In genomic region chr4:6182390-6183280, GRCh38 we compare ENCODE assay signal across 24 cellular contexts. TPM values are rescaled to one million over a fixed set of nuclear protein-coding genes. Genes with fewer than 3 reads are reported as not detected.
DNase-seq lines count a peak whose midpoint lies in the region; ATAC-seq and TF ChIP-seq lines count a peak whose summit lies in the region.
"Had no signal": no experiment of that assay in that cellular context is flagged by ENCODE, and none has a peak within 500 bp of the region (broad histone marks: within the 10 kb centered on the region; RNA-seq: fewer than 3 reads in every experiment).

No MANE protein-coding gene starts in this region.

- peaks cover 6% of the 10 kb centered on the region for H3K27me3 Mint-ChIP-seq in activated naive CD4-positive, alpha-beta T cell treated with anti-CD3 and anti-CD28 coated beads, Interleukin-2, amount 10 ng/mL, durations not matched to agents 7 days and 5 days
- H3K27me3 Mint-ChIP-seq in activated T-helper 2 cell treated with anti-CD3 and anti-CD28 coated beads, Interferon-gamma antibody, Interleukin-2, Interleukin-4, amounts not matched to agents 10 μg/mL and 5 μg/mL and 100 μg/mL, durations not matched to agents 14 hours and 24 hours and 36 hours (ENCODE audit: low read depth): no peaks in the 10 kb centered on the region
- H3K27me3 Mint-ChIP-seq in HFFc6 (ENCODE audit: insufficient read depth): peaks cover 1% of the 10 kb centered on the region

- H3K9ac ChIP-seq in HUES6 (ENCODE audit: low read length): peak overlapping the region; percentile 54

- H3K4me3 Mint-ChIP-seq in activated naive CD4-positive, alpha-beta T cell treated with anti-CD3 and anti-CD28 coated beads, Interleukin-2, amount 10 ng/mL, durations not matched to agents 7 days and 5 days: no peak overlapping the region
- H3K4me3 Mint-ChIP-seq in activated T-helper 2 cell treated with anti-CD3 and anti-CD28 coated beads, Interferon-gamma antibody, Interleukin-2, Interleukin-4, amounts not matched to agents 10 μg/mL and 5 μg/mL and 100 μg/mL, durations not matched to agents 14 hours and 24 hours and 36 hours (ENCODE audit: low read depth): no peak overlapping the region
- H3K4me3 Mint-ChIP-seq in HFFc6: no peak overlapping the region
- H3K4me3 Mint-ChIP-seq: activated naive CD4-positive, alpha-beta T cell treated with anti-CD3 and anti-CD28 coated beads for 36 hours; nephron had no signal

- H3K36me3 Mint-ChIP-seq in activated naive CD4-positive, alpha-beta T cell treated with anti-CD3 and anti-CD28 coated beads, Interleukin-2, amount 10 ng/mL, durations not matched to agents 7 days and 5 days: peaks cover 20% of the 10 kb centered on the region
- peaks cover 65% of the 10 kb centered on the region for H3K36me3 Mint-ChIP-seq in activated T-helper 2 cell treated with anti-CD3 and anti-CD28 coated beads, Interferon-gamma antibody, Interleukin-2, Interleukin-4, amounts not matched to agents 10 μg/mL and 5 μg/mL and 100 μg/mL, durations not matched to agents 14 hours and 24 hours and 36 hours (ENCODE audit: low read depth)
- H3K36me3 Mint-ChIP-seq in HFFc6 (ENCODE audit: low read depth): 0 out of 2 replicates have a peak, but pooled peaks cover 5% of the 10 kb centered on the region

- no peaks in the 10 kb centered on the region for H3K27me3 ChIP-seq in HUES6 (ENCODE audit: control insufficient read depth, insufficient read depth, low read length)
- H3K27me3 ChIP-seq: ascending aorta, ovary, SJCRH30 had no signal

- H3K36me3 ChIP-seq in HUES6 (ENCODE audit: control insufficient read depth, insufficient read depth, low read length): no peaks in the 10 kb centered on the region; the same call in 1 of the 2 replicates
- H3K36me3 ChIP-seq: ascending aorta, ovary, SJCRH30 had no signal

- intact Hi-C loops in activated T-helper 2 cell treated with anti-CD3 and anti-CD28 coated beads, Interferon-gamma antibody, Interleukin-2, Interleukin-4, amounts not matched to agents 10 μg/mL and 5 μg/mL and 100 μg/mL, durations not matched to agents 14 hours and 24 hours and 36 hours (cut with micrococcal nuclease): loop anchor here (5.0 to 10.0 kb wide), 2 partner anchors 50 to 1782 kb away; no protein-coding TSS in a partner anchor

- no peak overlapping the region for H3K27ac ChIP-seq in HUES6 (ENCODE audit: low read depth, low read length)
- H3K27ac ChIP-seq: ascending aorta, ovary, SJCRH30 had no signal

- H3K9me3 Mint-ChIP-seq in activated naive CD4-positive, alpha-beta T cell treated with anti-CD3 and anti-CD28 coated beads, Interleukin-2, amount 10 ng/mL, durations not matched to agents 7 days and 5 days: peaks cover 21% of the 10 kb centered on the region
- peaks cover 17% of the 10 kb centered on the region for H3K9me3 Mint-ChIP-seq in activated T-helper 2 cell treated with anti-CD3 and anti-CD28 coated beads, Interferon-gamma antibody, Interleukin-2, Interleukin-4, amounts not matched to agents 10 μg/mL and 5 μg/mL and 100 μg/mL, durations not matched to agents 14 hours and 24 hours and 36 hours
- H3K9me3 Mint-ChIP-seq in HFFc6: peaks cover 32% of the 10 kb centered on the region

- H3K4me1 Mint-ChIP-seq in activated naive CD4-positive, alpha-beta T cell treated with anti-CD3 and anti-CD28 coated beads, Interleukin-2, amount 10 ng/mL, durations not matched to agents 7 days and 5 days: peaks cover 67% of the 10 kb centered on the region
- H3K4me1 Mint-ChIP-seq in activated T-helper 2 cell treated with anti-CD3 and anti-CD28 coated beads, Interferon-gamma antibody, Interleukin-2, Interleukin-4, amounts not matched to agents 10 μg/mL and 5 μg/mL and 100 μg/mL, durations not matched to agents 14 hours and 24 hours and 36 hours (ENCODE audit: low read depth): peaks cover 74% of the 10 kb centered on the region
- no peaks in the 10 kb centered on the region for H3K4me1 Mint-ChIP-seq in HFFc6 (ENCODE audit: low read depth)
- H3K4me1 Mint-ChIP-seq: nephron had no signal

- no peak overlapping the region for H3K4me3 ChIP-seq in HUES6 (ENCODE audit: low read depth, low read length)
- H3K4me3 ChIP-seq: ascending aorta, ovary, SJCRH30, smooth muscle cell had no signal

- peak overlapping the region; percentile 64 for H3K27ac Mint-ChIP-seq in activated naive CD4-positive, alpha-beta T cell treated with anti-CD3 and anti-CD28 coated beads, Interleukin-2, amount 10 ng/mL, durations not matched to agents 7 days and 5 days
- peak overlapping the region; percentile 70 for H3K27ac Mint-ChIP-seq in activated T-helper 2 cell treated with anti-CD3 and anti-CD28 coated beads, Interferon-gamma antibody, Interleukin-2, Interleukin-4, amounts not matched to agents 10 μg/mL and 5 μg/mL and 100 μg/mL, durations not matched to agents 14 hours and 24 hours and 36 hours
- no peak overlapping the region for H3K27ac Mint-ChIP-seq in HFFc6
- H3K27ac Mint-ChIP-seq: activated naive CD4-positive, alpha-beta T cell treated with anti-CD3 and anti-CD28 coated beads for 36 hours; nephron had no signal

- no peak for TF ChIP-seq CTCF in HFFc6 (IDR thresholded peaks at IDR 0.05)

- no peaks in the 10 kb centered on the region; the same call in 1 of the 2 replicates for H3K4me1 ChIP-seq in HUES6 (ENCODE audit: control insufficient read depth, insufficient read depth, low read length)
- H3K4me1 ChIP-seq: ascending aorta had no signal

- ATAC-seq in HG03565 (IDR thresholded peaks at IDR 0.05; ENCODE audit: unreplicated experiment) (no peak), GM18511 (IDR thresholded peaks at IDR 0.05; ENCODE audit: unreplicated experiment) (no peak)

- no peak for DNase-seq in activated naive CD4-positive, alpha-beta T cell treated with anti-CD3 and anti-CD28 coated beads, Interleukin-2, amount 10 ng/mL, durations not matched to agents 7 days and 5 days
- no peak for DNase-seq in activated naive CD4-positive, alpha-beta T cell treated with anti-CD3 and anti-CD28 coated beads, Interleukin-2, amount 50 U/mL, for 16 hours
- DNase-seq in activated T-helper 2 cell treated with anti-CD3 and anti-CD28 coated beads, Interferon-gamma antibody, Interleukin-2, Interleukin-4, amounts not matched to agents 10 μg/mL and 5 μg/mL and 100 μg/mL, durations not matched to agents 14 hours and 24 hours and 36 hours (ENCODE audit: low spot score): no peak
- DNase-seq in HFFc6: no peak
- DNase-seq: activated CD4-positive, alpha-beta T cell treated with anti-CD3 and anti-CD28 coated beads, Interleukin-2, amount 50 U/mL, for 1 hour; activated naive CD4-positive, alpha-beta T cell treated with anti-CD3 and anti-CD28 coated beads for 36 hours; C1 segment of cervical spinal cord; caudate nucleus; islet precursor cell; midbrain; NCI-H2171 treated with DMSO at 0.1 percent for 48 hours; NCI-H524 treated with DMSO at 0.1 percent for 48 hours; ovary; SJCRH30; stimulated activated CD4-positive, alpha-beta T cell treated with anti-CD3 and anti-CD28 coated beads, Interleukin-2, amount 100 ng/mL, for 24 hours had no signal

- H3K9me3 ChIP-seq in HUES6 (ENCODE audit: control insufficient read depth, insufficient read depth, low read depth, low read length): peaks cover 4% of the 10 kb centered on the region
- H3K9me3 ChIP-seq: SJCRH30 had no signal

- CTCF ChIA-PET in activated naive CD4-positive, alpha-beta T cell treated with anti-CD3 and anti-CD28 coated beads, Interleukin-2, amount 10 ng/mL, durations not matched to agents 7 days and 5 days (lab: Charles Lee): interaction anchor here (1.1 kb wide), 1 partner anchor 71 kb away, joined by 3 read pairs; no protein-coding TSS in a partner anchor

RNA-seq across cellular contexts. Expression of gene JAKMIP1, which starts 17.7 kb away (rescaled TPM):
- total RNA-seq in activated T-helper 2 cell treated with anti-CD3 and anti-CD28 coated beads, Interferon-gamma antibody, Interleukin-2, Interleukin-4, amounts not matched to agents 10 μg/mL and 5 μg/mL and 100 μg/mL, durations not matched to agents 14 hours and 24 hours and 36 hours: 11.3 and 12.3 TPM in 2 replicates
- total RNA-seq in HFFc6 (2021; fragmentation: NEBNext Ultra II Directional; extraction: Animal tissue kit (Norgen Biotek cat#: 25700)): not detected
- total RNA-seq: ascending aorta, dermis microvascular lymphatic vessel endothelial cell, glomerular endothelial cell, LHCN-M2, SJCRH30, smooth muscle cell had no signal

Comparison
In these comparisons a context has a peak if more than half of its experiments do, and no peak if none do; other contexts are left out.
1. RNA of gene JAKMIP1, which starts 17.7 kb away (total RNA-seq): 11.3 to 12.3 TPM in activated T-helper 2 cell treated with anti-CD3 and anti-CD28 coated beads, Interferon-gamma antibody, Interleukin-2, Interleukin-4, amounts not matched to agents 10 μg/mL and 5 μg/mL and 100 μg/mL, durations not matched to agents 14 hours and 24 hours and 36 hours; not detected in HFFc6; every median in the first group is over 10 times any median in the second.